In the genomic region with DNA sequence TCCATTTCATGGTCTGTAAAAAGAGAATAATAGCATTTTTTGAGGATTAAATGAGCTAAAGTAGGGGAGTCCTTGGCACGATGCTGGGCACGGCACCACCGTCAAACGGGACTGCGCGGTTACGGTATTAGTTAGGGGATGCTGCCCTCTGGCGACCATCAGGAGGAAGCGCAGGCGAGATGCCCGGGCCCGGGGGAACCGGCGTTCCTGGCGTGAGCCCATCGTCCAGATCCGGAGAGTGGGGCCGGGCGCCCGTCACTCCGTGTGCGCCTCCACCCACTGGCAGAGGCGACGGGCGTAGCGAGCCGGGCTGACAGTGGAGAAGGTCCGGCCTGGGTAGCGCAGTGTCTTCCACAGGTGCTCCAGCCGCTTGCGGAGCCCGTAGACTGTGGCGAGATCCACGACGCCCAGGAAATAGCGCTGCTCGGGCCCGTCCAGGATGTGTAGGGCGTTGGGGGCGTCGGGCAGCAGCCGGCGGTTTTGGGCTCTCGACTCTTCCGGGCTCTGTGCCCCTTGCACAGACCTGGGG, we compare ENCODE assay signal across 8 cellular contexts. TPM values are rescaled to one million over a fixed set of nuclear protein-coding genes. Genes with fewer than 3 reads are reported as not detected.
DNase-seq lines count a peak whose midpoint lies in the region; ATAC-seq, FAIRE-seq and TF ChIP-seq lines count a peak whose summit lies in the region.

No MANE protein-coding gene starts in this region.

- H3K9me3 ChIP-seq in A549 (no peaks in the 10 kb centered on the region), tibial artery (no peaks in the 10 kb centered on the region)

- in situ Hi-C loops in GM13976 (cut with MboI; ENCODE audit: low sequenced_read_pairs, unreplicated experiment) = no loop called here

- WGBS in A549 (ENCODE audit: missing lambda C conversion rate) = 13% methylated on average over 30 of the region's 45 CpGs

- no peak for TF ChIP-seq EP300 in A549 (IDR thresholded peaks at IDR 0.05)

- DNase-seq in A549 (ENCODE audit: low read depth in 1 of 2, low spot score in 1 of 2) (peak in 1 of 2 experiments; percentile 85), GM13976 (ENCODE audit: low spot score) (peak; percentile 90), NCI-H774 (lab: John Stamatoyannopoulos, UW) (peak; percentile 57), fibroblast of gingiva (ENCODE audit: low read depth) (peak; percentile 46), omental fat pad (ENCODE audit: low spot score) (peak; percentile 75), tibial artery (no peak)
- DNase-seq in activated T-cell treated with anti-CD3 and anti-CD28 coated beads, Interleukin-2, amount 50 U/mL, for 48 hours = peak; percentile 89 to 90

- intact Hi-C loops in tibial artery (cut with DNase I; ENCODE audit: low total_unique reads) = loop anchor here (2.0 to 5.0 kb wide), 3 partner anchors 185 to 419 kb away; no protein-coding TSS in a partner anchor

- H3K27me3 ChIP-seq in tibial artery = peaks cover 0 to 23% of the 10 kb centered on the region in 2 donors

- peak; percentile 5 to 41; a peak in 3 of 6 replicates for ATAC-seq in A549
- no peak for ATAC-seq in omental fat pad (ENCODE audit: low FRiP score)
- ATAC-seq in HG03095 (IDR thresholded peaks at IDR 0.05; ENCODE audit: unreplicated experiment) = no peak

- H3K4me1 ChIP-seq in A549 (peaks cover 59% of the 10 kb centered on the region), tibial artery (peaks cover 6 to 45% (median 32%) of the 10 kb centered on the region in 4 donors)

- peak; percentile 89 for TF ChIP-seq CTCF in A549 (IDR thresholded peaks at IDR 0.05)
- peak; percentile 98 for TF ChIP-seq CTCF in GM13976 (IDR thresholded peaks at IDR 0.05; ENCODE audit: borderline replicate concordance, control extremely low read depth, extremely low read depth, insufficient read depth, missing control alignments)
- peak in 2 of 3 donors; percentile 92 to 94 for TF ChIP-seq CTCF in omental fat pad (IDR thresholded peaks at IDR 0.05)
- peak; percentile 94 to 97 for TF ChIP-seq CTCF in tibial artery (IDR thresholded peaks at IDR 0.05)

- peak; percentile 93 to 97 for TF ChIP-seq RAD21 in A549 (conservative IDR thresholded peaks at IDR 0.05 in 1 of 2, IDR thresholded peaks at IDR 0.05 in 1 of 2)

- H3K36me3 ChIP-seq in tibial artery = no peaks in the 10 kb centered on the region

- H3K4me2 ChIP-seq in A549 = peak overlapping the region; percentile 83

- no peak for TF ChIP-seq POLR2A in A549 (IDR thresholded peaks at IDR 0.05; ENCODE audit: low read length)

- peak overlapping the region; percentile 79 to 90; a peak in 4 of 6 replicates for H3K27ac ChIP-seq in A549
- H3K27ac ChIP-seq in tibial artery = no peak overlapping the region

- CTCF ChIA-PET in A549 (lab: Yijun Ruan, JAX) = interaction anchor here (0.5 to 7.0 kb wide), 84 partner anchors 8 to 706 kb away, joined by 3 to 83 read pairs (median 5); a partner anchor contains a TSS

- POLR2A ChIA-PET in A549 (lab: Yijun Ruan, JAX) = no interaction called here

- FAIRE-seq in A549 (lab: Jason Lieb, UNC) = no peak

- H3K4me3 ChIP-seq in A549 (peak overlapping the region; percentile 25; the same call in 1 of the 3 replicates), tibial artery (peak overlapping the region in 1 of 2 donors; percentile 26)

TF ChIP-seq in A549, 52 proteins besides CTCF, POLR2A, EP300 and RAD21 (continues in another document):
- TF ChIP-seq HOXB13 (CRISPR knock-in tag; IDR thresholded peaks at IDR 0.05; ENCODE audit: low read depth) = no peak
- TF ChIP-seq HEYL (CRISPR knock-in tag; IDR thresholded peaks at IDR 0.05) = no peak
- TF ChIP-seq FOXS1 (CRISPR knock-in tag; IDR thresholded peaks at IDR 0.05) = no peak
- no peak for TF ChIP-seq FOSB (CRISPR knock-in tag; IDR thresholded peaks at IDR 0.05)
- TF ChIP-seq, protein P1, sequence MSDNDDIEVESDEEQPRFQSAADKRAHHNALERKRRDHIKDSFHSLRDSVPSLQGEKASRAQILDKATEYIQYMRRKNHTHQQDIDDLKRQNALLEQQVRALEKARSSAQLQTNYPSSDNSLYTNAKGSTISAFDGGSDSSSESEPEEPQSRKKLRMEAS (IDR thresholded peaks at IDR 0.05) = no peak
- TF ChIP-seq, protein P2, sequence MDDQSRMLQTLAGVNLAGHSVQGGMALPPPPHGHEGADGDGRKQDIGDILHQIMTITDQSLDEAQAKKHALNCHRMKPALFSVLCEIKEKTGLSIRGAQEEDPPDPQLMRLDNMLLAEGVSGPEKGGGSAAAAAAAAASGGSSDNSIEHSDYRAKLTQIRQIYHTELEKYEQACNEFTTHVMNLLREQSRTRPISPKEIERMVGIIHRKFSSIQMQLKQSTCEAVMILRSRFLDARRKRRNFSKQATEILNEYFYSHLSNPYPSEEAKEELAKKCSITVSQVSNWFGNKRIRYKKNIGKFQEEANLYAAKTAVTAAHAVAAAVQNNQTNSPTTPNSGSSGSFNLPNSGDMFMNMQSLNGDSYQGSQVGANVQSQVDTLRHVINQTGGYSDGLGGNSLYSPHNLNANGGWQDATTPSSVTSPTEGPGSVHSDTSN (IDR thresholded peaks at IDR 0.05) = no peak
- no peak for TF ChIP-seq NPAS2 (CRISPR knock-in tag; IDR thresholded peaks at IDR 0.05; ENCODE audit: borderline replicate concordance)
- TF ChIP-seq KDM1A (IDR thresholded peaks at IDR 0.05; ENCODE audit: low read depth) = peak; percentile 30; the same call in 1 of the 2 replicates
- TF ChIP-seq, protein P3, sequence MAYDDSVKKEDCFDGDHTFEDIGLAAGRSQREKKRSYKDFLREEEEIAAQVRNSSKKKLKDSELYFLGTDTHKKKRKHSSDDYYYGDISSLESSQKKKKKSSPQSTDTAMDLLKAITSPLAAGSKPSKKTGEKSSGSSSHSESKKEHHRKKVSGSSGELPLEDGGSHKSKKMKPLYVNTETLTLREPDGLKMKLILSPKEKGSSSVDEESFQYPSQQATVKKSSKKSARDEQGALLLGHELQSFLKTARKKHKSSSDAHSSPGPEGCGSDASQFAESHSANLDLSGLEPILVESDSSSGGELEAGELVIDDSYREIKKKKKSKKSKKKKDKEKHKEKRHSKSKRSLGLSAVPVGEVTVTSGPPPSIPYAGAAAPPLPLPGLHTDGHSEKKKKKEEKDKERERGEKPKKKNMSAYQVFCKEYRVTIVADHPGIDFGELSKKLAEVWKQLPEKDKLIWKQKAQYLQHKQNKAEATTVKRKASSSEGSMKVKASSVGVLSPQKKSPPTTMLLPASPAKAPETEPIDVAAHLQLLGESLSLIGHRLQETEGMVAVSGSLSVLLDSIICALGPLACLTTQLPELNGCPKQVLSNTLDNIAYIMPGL (CRISPR knock-in tag; IDR thresholded peaks at IDR 0.05; ENCODE audit: borderline replicate concordance) = no peak
- no peak for TF ChIP-seq NFE2L2 (conservative IDR thresholded peaks at IDR 0.05; ENCODE audit: low read length)
- TF ChIP-seq, protein P4, sequence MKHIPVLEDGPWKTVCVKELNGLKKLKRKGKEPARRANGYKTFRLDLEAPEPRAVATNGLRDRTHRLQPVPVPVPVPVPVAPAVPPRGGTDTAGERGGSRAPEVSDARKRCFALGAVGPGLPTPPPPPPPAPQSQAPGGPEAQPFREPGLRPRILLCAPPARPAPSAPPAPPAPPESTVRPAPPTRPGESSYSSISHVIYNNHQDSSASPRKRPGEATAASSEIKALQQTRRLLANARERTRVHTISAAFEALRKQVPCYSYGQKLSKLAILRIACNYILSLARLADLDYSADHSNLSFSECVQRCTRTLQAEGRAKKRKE (CRISPR knock-in tag; IDR thresholded peaks at IDR 0.05; ENCODE audit: low read depth) = no peak
- no peak for TF ChIP-seq BHLHE40 (IDR thresholded peaks at IDR 0.05; ENCODE audit: low read depth, low read length)
- TF ChIP-seq JUN (IDR thresholded peaks at IDR 0.05) = 0 out of 5 replicates have a peak, but pooled peaks of 1 of the 2 experiments have one; percentile 30
- TF ChIP-seq CBX8 (IDR thresholded peaks at IDR 0.05) = no peak
- no peak for TF ChIP-seq MYC (IDR thresholded peaks at IDR 0.05; ENCODE audit: borderline replicate concordance, low read length)
- TF ChIP-seq SMC3 (IDR thresholded peaks at IDR 0.05) = peak; percentile 85

RNA-seq across cellular contexts. Expression of a gene that starts 4.8 kb away (rescaled TPM):
- polyA plus RNA-seq in A549 (2011; rRNA removed) (11.0 and 12.5 TPM in 2 replicates), A549 (2017; fragmentation: RNase III; extraction: RNeasy Plus Mini Kit Qiagen cat#74134 plus additional on column Dnase treatment) (18.1 to 25.4 TPM (median 24.8 TPM) in 3 replicates)
- 21.5 and 29.4 TPM in 2 replicates for polyA plus RNA-seq in A549 (2012; cell fraction: cytosol; rRNA removed)
- 28.7 and 46.1 TPM in 2 replicates for polyA plus RNA-seq in A549 (2012; cell fraction: nucleus; rRNA removed)
- polyA minus RNA-seq in A549 (2011; rRNA and poly(A)+ RNA removed) = 17.6 and 18.1 TPM in 2 replicates
- total RNA-seq in omental fat pad = 10 to 100 TPM; 26.6 to 78.5 (median 45.0) TPM

RNA-seq across cellular contexts. Expression of a gene that starts 8.9 kb away (rescaled TPM):
- polyA plus RNA-seq in A549 (2011; rRNA removed) (1.8 and 2.4 TPM in 2 replicates), A549 (2017; fragmentation: RNase III; extraction: RNeasy Plus Mini Kit Qiagen cat#74134 plus additional on column Dnase treatment) (2.0 to 3.7 TPM (median 2.5 TPM) in 3 replicates)
- 1.4 and 2.2 TPM in 2 replicates for polyA plus RNA-seq in A549 (2012; cell fraction: cytosol; rRNA removed)
- 19.9 and 20.7 TPM in 2 replicates for polyA plus RNA-seq in A549 (2012; cell fraction: nucleus; rRNA removed)
- 0.70 and 2.0 TPM in 2 replicates for polyA minus RNA-seq in A549 (2011; rRNA and poly(A)+ RNA removed)
- 1 to 10 TPM in 3 of 4 donors, under 1 TPM in 1; 0.82 to 3.0 (median 1.3) TPM for total RNA-seq in omental fat pad

RNA-seq across cellular contexts. Expression of a gene that starts 16.0 kb away (rescaled TPM):
- polyA plus RNA-seq in A549 (2011; rRNA removed) = 41.9 and 48.8 TPM in 2 replicates
- polyA plus RNA-seq in A549 (2012; cell fraction: cytosol; rRNA removed) = 63.0 and 76.3 TPM in 2 replicates
- polyA plus RNA-seq in A549 (2012; cell fraction: nucleus; rRNA removed) = 52.4 and 53.7 TPM in 2 replicates
- polyA plus RNA-seq in A549 (2017; fragmentation: RNase III; extraction: RNeasy Plus Mini Kit Qiagen cat#74134 plus additional on column Dnase treatment) = 45.9 to 50.1 TPM (median 46.3 TPM) in 3 replicates
- polyA minus RNA-seq in A549 (2011; rRNA and poly(A)+ RNA removed) = 78.6 and 82.1 TPM in 2 replicates
- 10 to 100 TPM in 3 of 4 donors, 1 to 10 TPM in 1; 8.8 to 18.0 (median 13.5) TPM for total RNA-seq in omental fat pad

RNA-seq across cellular contexts. Expression of a gene that starts 22.3 kb away (rescaled TPM):
- 8.2 and 14.7 TPM in 2 replicates for polyA plus RNA-seq in A549 (2011; rRNA removed)
- 12.7 and 16.0 TPM in 2 replicates for polyA plus RNA-seq in A549 (2012; cell fraction: cytosol; rRNA removed)
- polyA plus RNA-seq in A549 (2012; cell fraction: nucleus; rRNA removed) = 36.6 and 37.6 TPM in 2 replicates
- polyA plus RNA-seq in A549 (2017; fragmentation: RNase III; extraction: RNeasy Plus Mini Kit Qiagen cat#74134 plus additional on column Dnase treatment) = 15.8 to 25.2 TPM (median 22.0 TPM) in 3 replicates
- polyA minus RNA-seq in A549 (2011; rRNA and poly(A)+ RNA removed) = 15.6 and 18.6 TPM in 2 replicates
- total RNA-seq in omental fat pad = 100 to 1,000 TPM; 138 to 213 (median 155) TPM

RNA-seq across cellular contexts. Expression of a gene that starts 44.2 kb away (rescaled TPM):
- polyA plus RNA-seq in A549 (2011; rRNA removed) (30.0 and 33.6 TPM in 2 replicates), A549 (2017; fragmentation: RNase III; extraction: RNeasy Plus Mini Kit Qiagen cat#74134 plus additional on column Dnase treatment) (31.9 to 38.2 TPM (median 31.9 TPM) in 3 replicates)
- polyA plus RNA-seq in A549 (2012; cell fraction: cytosol; rRNA removed) = 75.1 and 94.3 TPM in 2 replicates
- 47.3 and 77.3 TPM in 2 replicates for polyA plus RNA-seq in A549 (2012; cell fraction: nucleus; rRNA removed)
- polyA minus RNA-seq in A549 (2011; rRNA and poly(A)+ RNA removed) = 14.8 and 18.0 TPM in 2 replicates
- 10 to 100 TPM; 28.5 to 93.4 (median 54.1) TPM for total RNA-seq in omental fat pad

Comparison
In these comparisons a context has a peak if more than half of its experiments do, and no peak if none do; other contexts are left out.
1. ATAC-seq: peak in A549 (2 of 2); none in omental fat pad (single experiment) and HG03095 (single experiment).
2. DNase-seq: peak in GM13976 (single experiment), NCI-H774 (single experiment), activated T-cell treated with anti-CD3 and anti-CD28 coated beads, Interleukin-2, amount 50 U/mL, for 48 hours (2 of 2), fibroblast of gingiva (single experiment) and omental fat pad (single experiment); none in tibial artery (0 of 2).
3. H3K27ac ChIP-seq: peak in A549 (2 of 2); none in tibial artery (0 of 2).
4. Peak in every context shown above with its lines, with median percentiles within 50 percentile points of each other: CTCF ChIP-seq.